1 cellular context compared by ENCODE assay signal in the genomic region with DNA sequence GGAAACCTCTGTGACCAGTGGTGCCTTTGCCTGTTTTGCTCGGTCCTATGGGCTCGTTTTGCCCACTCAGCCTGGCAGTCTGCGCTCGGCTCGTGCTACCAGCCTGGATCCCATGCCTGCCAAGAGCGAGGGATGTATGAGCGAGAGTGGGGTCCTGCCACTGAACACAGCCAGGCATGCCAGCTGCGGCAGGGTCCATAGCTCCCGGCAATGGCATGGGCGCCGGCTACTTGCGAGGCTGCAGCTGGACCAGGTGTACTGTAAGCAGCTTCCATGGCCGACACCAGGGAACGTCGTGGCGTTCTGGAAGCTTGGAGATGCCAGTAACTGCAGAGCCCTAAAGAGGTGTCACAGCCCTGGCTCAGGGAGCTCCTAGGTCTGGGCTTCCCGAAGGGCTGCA.
TF ChIP-seq lines count a peak whose summit lies in the region.

No MANE protein-coding gene starts in this region.

TF ChIP-seq in SK-N-SH, 30 proteins besides CTCF, POLR2A, EP300 and RAD21 (continued from another document):
- TF ChIP-seq, protein P1, sequence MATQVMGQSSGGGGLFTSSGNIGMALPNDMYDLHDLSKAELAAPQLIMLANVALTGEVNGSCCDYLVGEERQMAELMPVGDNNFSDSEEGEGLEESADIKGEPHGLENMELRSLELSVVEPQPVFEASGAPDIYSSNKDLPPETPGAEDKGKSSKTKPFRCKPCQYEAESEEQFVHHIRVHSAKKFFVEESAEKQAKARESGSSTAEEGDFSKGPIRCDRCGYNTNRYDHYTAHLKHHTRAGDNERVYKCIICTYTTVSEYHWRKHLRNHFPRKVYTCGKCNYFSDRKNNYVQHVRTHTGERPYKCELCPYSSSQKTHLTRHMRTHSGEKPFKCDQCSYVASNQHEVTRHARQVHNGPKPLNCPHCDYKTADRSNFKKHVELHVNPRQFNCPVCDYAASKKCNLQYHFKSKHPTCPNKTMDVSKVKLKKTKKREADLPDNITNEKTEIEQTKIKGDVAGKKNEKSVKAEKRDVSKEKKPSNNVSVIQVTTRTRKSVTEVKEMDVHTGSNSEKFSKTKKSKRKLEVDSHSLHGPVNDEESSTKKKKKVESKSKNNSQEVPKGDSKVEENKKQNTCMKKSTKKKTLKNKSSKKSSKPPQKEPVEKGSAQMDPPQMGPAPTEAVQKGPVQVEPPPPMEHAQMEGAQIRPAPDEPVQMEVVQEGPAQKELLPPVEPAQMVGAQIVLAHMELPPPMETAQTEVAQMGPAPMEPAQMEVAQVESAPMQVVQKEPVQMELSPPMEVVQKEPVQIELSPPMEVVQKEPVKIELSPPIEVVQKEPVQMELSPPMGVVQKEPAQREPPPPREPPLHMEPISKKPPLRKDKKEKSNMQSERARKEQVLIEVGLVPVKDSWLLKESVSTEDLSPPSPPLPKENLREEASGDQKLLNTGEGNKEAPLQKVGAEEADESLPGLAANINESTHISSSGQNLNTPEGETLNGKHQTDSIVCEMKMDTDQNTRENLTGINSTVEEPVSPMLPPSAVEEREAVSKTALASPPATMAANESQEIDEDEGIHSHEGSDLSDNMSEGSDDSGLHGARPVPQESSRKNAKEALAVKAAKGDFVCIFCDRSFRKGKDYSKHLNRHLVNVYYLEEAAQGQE (IDR thresholded peaks at IDR 0.05; ENCODE audit: low read depth, low read length): no peak
- TF ChIP-seq, protein P2, sequence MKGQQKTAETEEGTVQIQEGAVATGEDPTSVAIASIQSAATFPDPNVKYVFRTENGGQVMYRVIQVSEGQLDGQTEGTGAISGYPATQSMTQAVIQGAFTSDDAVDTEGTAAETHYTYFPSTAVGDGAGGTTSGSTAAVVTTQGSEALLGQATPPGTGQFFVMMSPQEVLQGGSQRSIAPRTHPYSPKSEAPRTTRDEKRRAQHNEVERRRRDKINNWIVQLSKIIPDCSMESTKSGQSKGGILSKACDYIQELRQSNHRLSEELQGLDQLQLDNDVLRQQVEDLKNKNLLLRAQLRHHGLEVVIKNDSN (IDR thresholded peaks at IDR 0.05; ENCODE audit: borderline replicate concordance, low read depth): no peak
